8 cellular contexts compared by ENCODE assay signal in genomic region chr18:46264255-46264654, GRCh38.
DNase-seq lines count a peak whose midpoint lies in the region; ATAC-seq and TF ChIP-seq lines count a peak whose summit lies in the region.

No MANE protein-coding gene starts in this region.

- no peak overlapping the region for H3K9ac ChIP-seq in NT2/D1 (ENCODE audit: insufficient read length, low read depth)

- peaks cover 20% of the 10 kb centered on the region for H3K36me3 ChIP-seq in NT2/D1 (ENCODE audit: insufficient read depth, insufficient read length, low read length)

- TF ChIP-seq CTCF in fibroblast of pulmonary artery (IDR thresholded peaks at IDR 0.05; ENCODE audit: low read length, missing control alignments) = no peak

- H3K9me3 Mint-ChIP-seq in activated CD4-positive, alpha-beta T cell treated with anti-CD3 and anti-CD28 coated beads, Interleukin-2, amount 10 ng/mL, durations not matched to agents 24 days and 14 days = no peaks in the 10 kb centered on the region

- peaks cover 51% of the 10 kb centered on the region for H3K36me3 Mint-ChIP-seq in activated CD4-positive, alpha-beta T cell treated with anti-CD3 and anti-CD28 coated beads, Interleukin-2, amount 10 ng/mL, durations not matched to agents 24 days and 14 days (ENCODE audit: low read depth)

- H3K4me3 ChIP-seq in NT2/D1 (ENCODE audit: insufficient read length, low read depth) = no peak overlapping the region
- H3K4me3 ChIP-seq in fibroblast of pulmonary artery (replicated peaks; ENCODE audit: low read depth, low read length) = no peak overlapping the region

- peaks cover 56% of the 10 kb centered on the region for H3K4me1 Mint-ChIP-seq in activated CD4-positive, alpha-beta T cell treated with anti-CD3 and anti-CD28 coated beads, Interleukin-2, amount 10 ng/mL, durations not matched to agents 24 days and 14 days

- peak; percentile 14 for ATAC-seq in stimulated activated naive CD8-positive, alpha-beta T cell treated with anti-CD3 and anti-CD28 coated beads, Interleukin-15, Interleukin-2, amounts not matched to agents 100 U/mL and 50 U/mL, for 24 hours

- intact Hi-C loops in activated CD4-positive, alpha-beta T cell treated with anti-CD3 and anti-CD28 coated beads, Interleukin-2, amount 10 ng/mL, durations not matched to agents 24 days and 14 days (cut with micrococcal nuclease) = no loop called here

- no peaks in the 10 kb centered on the region for H3K27me3 Mint-ChIP-seq in activated CD4-positive, alpha-beta T cell treated with anti-CD3 and anti-CD28 coated beads, Interleukin-2, amount 10 ng/mL, durations not matched to agents 24 days and 14 days

- DNase-seq in activated CD4-positive, alpha-beta T cell treated with anti-CD3 and anti-CD28 coated beads, Interleukin-2, amount 10 ng/mL, durations not matched to agents 24 days and 14 days = no peak
- DNase-seq in activated CD4-positive, alpha-beta T cell treated with anti-CD3 and anti-CD28 coated beads for 1 hour = no peak
- DNase-seq in NT2/D1 (ENCODE audit: low read depth, low spot score) (peak; percentile 27), fibroblast of pulmonary artery (ENCODE audit: low read depth) (peak; percentile 84), DMS 273 treated with DMSO at 0.1 percent for 48 hours (lab: John Stamatoyannopoulos, UW) (no peak), NCI-H345 (lab: John Stamatoyannopoulos, UW) (no peak), SW480 (ENCODE audit: low spot score) (no peak)
- DNase-seq in stimulated activated naive CD8-positive, alpha-beta T cell treated with anti-CD3 and anti-CD28 coated beads, Interleukin-15, Interleukin-2, amounts not matched to agents 100 U/mL and 50 U/mL, for 24 hours = no peak

- H3K4me3 Mint-ChIP-seq in activated CD4-positive, alpha-beta T cell treated with anti-CD3 and anti-CD28 coated beads, Interleukin-2, amount 10 ng/mL, durations not matched to agents 24 days and 14 days = no peak overlapping the region

- no peaks in the 10 kb centered on the region for H3K4me1 ChIP-seq in NT2/D1 (ENCODE audit: insufficient read depth, insufficient read length)

- no peaks in the 10 kb centered on the region for H3K27me3 ChIP-seq in NT2/D1 (ENCODE audit: insufficient read depth, insufficient read length)

- H3K27ac Mint-ChIP-seq in activated CD4-positive, alpha-beta T cell treated with anti-CD3 and anti-CD28 coated beads, Interleukin-2, amount 10 ng/mL, durations not matched to agents 24 days and 14 days = peak overlapping the region; percentile 64

- H3K9me3 ChIP-seq in NT2/D1 (ENCODE audit: insufficient read depth, low read length) = no peaks in the 10 kb centered on the region

Comparison
In these comparisons a context has a peak if more than half of its experiments do, and no peak if none do; other contexts are left out.
1. DNase-seq: peak in NT2/D1 (single experiment) and fibroblast of pulmonary artery (single experiment); none in activated CD4-positive, alpha-beta T cell treated with anti-CD3 and anti-CD28 coated beads, Interleukin-2, amount 10 ng/mL, durations not matched to agents 24 days and 14 days (single experiment), activated CD4-positive, alpha-beta T cell treated with anti-CD3 and anti-CD28 coated beads for 1 hour (single experiment), stimulated activated naive CD8-positive, alpha-beta T cell treated with anti-CD3 and anti-CD28 coated beads, Interleukin-15, Interleukin-2, amounts not matched to agents 100 U/mL and 50 U/mL, for 24 hours (single experiment), DMS 273 treated with DMSO at 0.1 percent for 48 hours (single experiment), NCI-H345 (single experiment) and SW480 (single experiment).